25 cellular contexts compared by ENCODE assay signal in the genomic region with DNA sequence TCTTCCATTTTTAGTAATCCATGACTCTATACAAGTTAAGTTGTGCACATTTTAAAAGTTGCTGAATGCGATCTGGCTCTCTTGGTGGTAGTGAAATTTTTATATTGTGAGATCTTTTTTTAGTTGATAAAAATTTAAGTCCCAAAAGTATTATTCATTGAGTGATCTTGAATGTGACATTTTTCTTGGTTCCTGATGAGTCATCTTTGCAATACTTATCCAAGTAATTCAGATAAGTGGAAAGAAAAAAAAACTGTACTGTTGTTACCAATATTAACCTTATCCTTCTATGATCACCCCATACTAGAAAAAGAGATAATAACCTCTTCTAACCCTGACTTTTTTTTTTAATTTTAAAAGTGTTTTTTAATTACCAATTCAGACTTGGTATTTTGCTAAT.
"Had no signal": no experiment of that assay in that cellular context is flagged by ENCODE, and none has a peak within 500 bp of the region (broad histone marks: within the 10 kb centered on the region; RNA-seq: fewer than 3 reads in every experiment).

No MANE protein-coding gene starts in this region.

- H3K36me3 ChIP-seq: gastrocnemius medialis, neutrophil, right lobe of liver, thyroid gland, upper lobe of right lung, WERI-Rb-1 had no signal

- H3K9me3 ChIP-seq: gastrocnemius medialis, right lobe of liver, thyroid gland, upper lobe of right lung had no signal

- H3K27me3 ChIP-seq: gastrocnemius medialis, neutrophil, right lobe of liver, thyroid gland, upper lobe of right lung had no signal

- H3K27ac ChIP-seq: gastrocnemius medialis, neutrophil, right lobe of liver, skin epidermis, thyroid gland, upper lobe of right lung, WERI-Rb-1 had no signal

- H3K4me3 ChIP-seq: gastrocnemius medialis, mucosa of descending colon, right lobe of liver, skin epidermis, thyroid gland, upper lobe of right lung had no signal

- ATAC-seq: activated CD4-positive, CD25-positive, alpha-beta regulatory T cell treated with anti-CD3 and anti-CD28 coated beads, Interleukin-2, amount 50 U/mL, for 24 hours; activated CD8-positive, alpha-beta memory T cell treated with anti-CD3 and anti-CD28 coated beads, Interleukin-2, amount 10 ng/mL, durations not matched to agents 7 days and 5 days; activated naive CD4-positive, alpha-beta T cell treated with anti-CD3 and anti-CD28 coated beads, Interleukin-2, amount 50 U/mL, for 72 hours; gastrocnemius medialis; left cardiac atrium; left ventricle myocardium superior; mucosa of descending colon; right lobe of liver; stimulated activated naive CD8-positive, alpha-beta T cell treated with anti-CD3 and anti-CD28 coated beads, Interleukin-15, amount 100 ng/mL, for 72 hours; upper lobe of right lung had no signal

- H3K27ac Mint-ChIP-seq: activated CD4-positive, alpha-beta memory T cell treated with anti-CD3 and anti-CD28 coated beads, Interleukin-2, amount 10 ng/mL, durations not matched to agents 7 days and 5 days; activated CD4-positive, alpha-beta T cell treated with anti-CD3 and anti-CD28 coated beads, Interleukin-2, amount 10 ng/mL, durations not matched to agents 7 days and 5 days; activated CD8-positive, alpha-beta memory T cell treated with anti-CD3 and anti-CD28 coated beads, Interleukin-2, amount 10 ng/mL, durations not matched to agents 7 days and 5 days; activated naive CD4-positive, alpha-beta T cell treated with anti-CD3 and anti-CD28 coated beads, Interleukin-2, amount 50 U/mL, for 72 hours; activated T-helper 2 cell treated with anti-CD3 and anti-CD28 coated beads, Interferon-gamma antibody, Interleukin-2, Interleukin-4, amounts not matched to agents 10 μg/mL and 5 μg/mL and 100 μg/mL, durations not matched to agents 14 hours and 24 hours and 36 hours; nephron; stimulated activated naive CD8-positive, alpha-beta T cell treated with anti-CD3 and anti-CD28 coated beads, Interleukin-15, amount 100 ng/mL, for 72 hours; T-helper 1 cell treated with Interleukin-12 subunit alpha and Interleukin-12 subunit beta and Interleukin-4 antibody, amounts not matched to agents 30 μg/mL and 1 μg/mL, for 36 hours had no signal

- H3K4me1 Mint-ChIP-seq: activated CD4-positive, alpha-beta memory T cell treated with anti-CD3 and anti-CD28 coated beads, Interleukin-2, amount 10 ng/mL, durations not matched to agents 7 days and 5 days; activated CD4-positive, alpha-beta T cell treated with anti-CD3 and anti-CD28 coated beads, Interleukin-2, amount 10 ng/mL, durations not matched to agents 7 days and 5 days; activated CD8-positive, alpha-beta memory T cell treated with anti-CD3 and anti-CD28 coated beads, Interleukin-2, amount 10 ng/mL, durations not matched to agents 7 days and 5 days; stimulated activated naive CD8-positive, alpha-beta T cell treated with anti-CD3 and anti-CD28 coated beads, Interleukin-15, amount 100 ng/mL, for 72 hours had no signal

- DNase-seq: activated CD4-positive, alpha-beta memory T cell treated with anti-CD3 and anti-CD28 coated beads, Interleukin-2, amount 10 ng/mL, durations not matched to agents 7 days and 5 days; activated CD4-positive, alpha-beta T cell treated with anti-CD3 and anti-CD28 coated beads, Interleukin-2, amount 10 ng/mL, durations not matched to agents 7 days and 5 days; activated CD8-positive, alpha-beta memory T cell treated with anti-CD3 and anti-CD28 coated beads, Interleukin-2, amount 10 ng/mL, durations not matched to agents 7 days and 5 days; activated T-cell treated with anti-CD3 and anti-CD28 coated beads, Interleukin-2, amount 50 U/mL, for 48 hours; effector CD8-positive, alpha-beta T cell; gastrocnemius medialis; glutamatergic neuron; left cardiac atrium; left ventricle myocardium superior; mucosa of descending colon; right lobe of liver; stimulated activated CD4-positive, alpha-beta T cell treated with anti-CD3 and anti-CD28 coated beads, Interleukin-12 subunit alpha, Interleukin-12 subunit beta, amount 100 ng/mL, for 4 hours; stimulated activated CD4-positive, alpha-beta T cell treated with anti-CD3 and anti-CD28 coated beads, Interleukin-4, amount 100 ng/mL, for 1 hour; stimulated activated naive CD8-positive, alpha-beta T cell treated with anti-CD3 and anti-CD28 coated beads, Interleukin-15, amount 100 ng/mL, for 72 hours; T1000; thyroid gland; upper lobe of right lung; WERI-Rb-1 had no signal

- H3K4me1 ChIP-seq: right lobe of liver, thyroid gland, upper lobe of right lung had no signal

- H3K9me3 Mint-ChIP-seq: activated CD4-positive, alpha-beta T cell treated with anti-CD3 and anti-CD28 coated beads, Interleukin-2, amount 10 ng/mL, durations not matched to agents 7 days and 5 days; activated naive CD4-positive, alpha-beta T cell treated with anti-CD3 and anti-CD28 coated beads, Interleukin-2, amount 50 U/mL, for 72 hours; activated T-helper 2 cell treated with anti-CD3 and anti-CD28 coated beads, Interferon-gamma antibody, Interleukin-2, Interleukin-4, amounts not matched to agents 10 μg/mL and 5 μg/mL and 100 μg/mL, durations not matched to agents 14 hours and 24 hours and 36 hours; nephron; stimulated activated naive CD8-positive, alpha-beta T cell treated with anti-CD3 and anti-CD28 coated beads, Interleukin-15, amount 100 ng/mL, for 72 hours had no signal

- H3K4me3 Mint-ChIP-seq: activated CD4-positive, alpha-beta memory T cell treated with anti-CD3 and anti-CD28 coated beads, Interleukin-2, amount 10 ng/mL, durations not matched to agents 7 days and 5 days; activated CD4-positive, alpha-beta T cell treated with anti-CD3 and anti-CD28 coated beads, Interleukin-2, amount 10 ng/mL, durations not matched to agents 7 days and 5 days; activated CD8-positive, alpha-beta memory T cell treated with anti-CD3 and anti-CD28 coated beads, Interleukin-2, amount 10 ng/mL, durations not matched to agents 7 days and 5 days; nephron; stimulated activated naive CD8-positive, alpha-beta T cell treated with anti-CD3 and anti-CD28 coated beads, Interleukin-15, amount 100 ng/mL, for 72 hours; T-helper 1 cell treated with Interleukin-12 subunit alpha and Interleukin-12 subunit beta and Interleukin-4 antibody, amounts not matched to agents 30 μg/mL and 1 μg/mL, for 36 hours had no signal

- H3K36me3 Mint-ChIP-seq: activated CD8-positive, alpha-beta memory T cell treated with anti-CD3 and anti-CD28 coated beads, Interleukin-2, amount 10 ng/mL, durations not matched to agents 7 days and 5 days; activated naive CD4-positive, alpha-beta T cell treated with anti-CD3 and anti-CD28 coated beads, Interleukin-2, amount 50 U/mL, for 72 hours had no signal

- H3K27me3 Mint-ChIP-seq: activated CD4-positive, alpha-beta memory T cell treated with anti-CD3 and anti-CD28 coated beads, Interleukin-2, amount 10 ng/mL, durations not matched to agents 7 days and 5 days; activated CD4-positive, alpha-beta T cell treated with anti-CD3 and anti-CD28 coated beads, Interleukin-2, amount 10 ng/mL, durations not matched to agents 7 days and 5 days; activated CD8-positive, alpha-beta memory T cell treated with anti-CD3 and anti-CD28 coated beads, Interleukin-2, amount 10 ng/mL, durations not matched to agents 7 days and 5 days; stimulated activated naive CD8-positive, alpha-beta T cell treated with anti-CD3 and anti-CD28 coated beads, Interleukin-15, amount 100 ng/mL, for 72 hours had no signal
